ENCODE assay signal across 8 cellular contexts in genomic region chr6:42451595-42452170, GRCh38. TPM values are rescaled to one million over a fixed set of nuclear protein-coding genes. Genes with fewer than 3 reads are reported as not detected.
A peak's percentile ranks its signal among the peaks of the same experiment; 100 is the strongest.
DNase-seq lines count a peak whose midpoint lies in the region; ATAC-seq and TF ChIP-seq lines count a peak whose summit lies in the region.

Gene TRERF1, minus strand, starts transcription at chr6:42451926. Its CDS starts 182,336 bp downstream, at chr6:42269590.

- H3K36me3 ChIP-seq in Caco-2 (ENCODE audit: control insufficient read depth, insufficient read depth, low read length) (no peaks in the 10 kb centered on the region), WERI-Rb-1 (peaks cover 3% of the 10 kb centered on the region)

- H3K4me3 ChIP-seq in Caco-2 (ENCODE audit: low read depth, low read length) (peak within 1 kb of the TSS; percentile 79), WERI-Rb-1 (ENCODE audit: low read depth, low read length) (peak within 1 kb of the TSS; percentile 97)

- DNase-seq in Caco-2 = peak; percentile 20 to 38
- peak; percentile 45 for DNase-seq in NCI-H2196 treated with DMSO at 0.1 percent for 48 hours (lab: John Stamatoyannopoulos, UW; ENCODE audit: unreplicated experiment)
- DNase-seq in WERI-Rb-1 = peak; percentile 93
- peak; percentile 59 for DNase-seq in cerebellum (ENCODE audit: low spot score)
- peak; percentile 15 for DNase-seq in kidney glomerular epithelial cell (lab: John Stamatoyannopoulos, UW)
- DNase-seq in stimulated activated CD4-positive, alpha-beta T cell treated with anti-CD3 and anti-CD28 coated beads, Interleukin-1b, Interleukin-23, amount 100 ng/mL, for 4 hours (ENCODE audit: low read depth in 2 of 2) = peak; percentile 27 to 31

- no peaks in the 10 kb centered on the region for H3K9me3 Mint-ChIP-seq in Caco-2 (ENCODE audit: unreplicated experiment)

- H3K9me3 ChIP-seq in Caco-2 (no peaks in the 10 kb centered on the region), WERI-Rb-1 (ENCODE audit: severe bottlenecking) (no peaks in the 10 kb centered on the region)

- TF ChIP-seq CTCF in Caco-2 (IDR thresholded peaks at IDR 0.05; ENCODE audit: insufficient read depth in 1 of 2, low read depth in 1 of 2, low read length in 1 of 2, severe bottlenecking in 1 of 2, unreplicated experiment in 1 of 2) = no peak
- TF ChIP-seq CTCF in WERI-Rb-1 (IDR thresholded peaks at IDR 0.05; ENCODE audit: low read depth, low read length) = no peak

- ATAC-seq in HG02642 (IDR thresholded peaks at IDR 0.05; ENCODE audit: poor library complexity, unreplicated experiment) = peak; percentile 39
- ATAC-seq in GM21515 (IDR thresholded peaks at IDR 0.05; ENCODE audit: unreplicated experiment) = no peak

- no TSS peak for BruUV-seq in Caco-2 (replicated peaks; lab: Mats Ljungman, UMichigan)

- peaks cover 8% of the 10 kb centered on the region for H3K4me1 Mint-ChIP-seq in Caco-2 (ENCODE audit: low read depth, unreplicated experiment)

- H3K36me3 Mint-ChIP-seq in Caco-2 (ENCODE audit: insufficient read depth, unreplicated experiment) = no peaks in the 10 kb centered on the region

- peak within 1 kb of the TSS; percentile 69 for H3K4me3 Mint-ChIP-seq in Caco-2 (ENCODE audit: unreplicated experiment)

- no peaks in the 10 kb centered on the region for H3K27me3 ChIP-seq in Caco-2 (replicated peaks; ENCODE audit: control insufficient read depth, insufficient read depth, low read length)
- H3K27me3 ChIP-seq in WERI-Rb-1 (ENCODE audit: insufficient read depth, low read depth, severe bottlenecking) = no peaks in the 10 kb centered on the region

- H3K27ac Mint-ChIP-seq in Caco-2 (ENCODE audit: unreplicated experiment) = no peak within 1 kb of the TSS

- 0 out of 2 replicates have a peak, but pooled peaks cover 3% of the 10 kb centered on the region for H3K4me1 ChIP-seq in Caco-2

- POLR2A ChIA-PET in Caco-2 (lab: Charles Lee) = interaction anchor here (0.6 kb wide), 2 partner anchors 226 to 327 kb away, joined by 3 read pairs; no protein-coding TSS in a partner anchor

- intact Hi-C loops in Caco-2 (cut with micrococcal nuclease; ENCODE audit: unreplicated experiment) = no loop called here

- H3K27ac ChIP-seq in WERI-Rb-1 = peak within 1 kb of the TSS; percentile 90

- H3K27me3 Mint-ChIP-seq in Caco-2 (ENCODE audit: insufficient read depth, unreplicated experiment) = peaks cover 5% of the 10 kb centered on the region

- CTCF ChIA-PET in Caco-2 (lab: Charles Lee) = interaction anchor here (0.6 kb wide), 1 partner anchor 191 kb away, joined by 4 read pairs; no protein-coding TSS in a partner anchor

RNA-seq across cellular contexts. Expression of gene TRERF1, which starts in this region (rescaled TPM):
- total RNA-seq in Caco-2 (2022) (0.39 and 0.49 TPM in 2 replicates), cerebellum (6.4 TPM)

Comparison
In these comparisons a context has a peak if more than half of its experiments do, and no peak if none do; other contexts are left out.
1. Peak in DNase-seq and H3K4me3 ChIP-seq in Caco-2; RNA of the gene not detected or under 1 TPM.
2. DNase-seq: peak in every context shown above with its lines; median percentile 93 in WERI-Rb-1; 59 in cerebellum; 45 in NCI-H2196 treated with DMSO at 0.1 percent for 48 hours; 29 in Caco-2; 29 in stimulated activated CD4-positive, alpha-beta T cell treated with anti-CD3 and anti-CD28 coated beads, Interleukin-1b, Interleukin-23, amount 100 ng/mL, for 4 hours; 15 in kidney glomerular epithelial cell.